1 cellular context compared by ENCODE assay signal in the genomic region with DNA sequence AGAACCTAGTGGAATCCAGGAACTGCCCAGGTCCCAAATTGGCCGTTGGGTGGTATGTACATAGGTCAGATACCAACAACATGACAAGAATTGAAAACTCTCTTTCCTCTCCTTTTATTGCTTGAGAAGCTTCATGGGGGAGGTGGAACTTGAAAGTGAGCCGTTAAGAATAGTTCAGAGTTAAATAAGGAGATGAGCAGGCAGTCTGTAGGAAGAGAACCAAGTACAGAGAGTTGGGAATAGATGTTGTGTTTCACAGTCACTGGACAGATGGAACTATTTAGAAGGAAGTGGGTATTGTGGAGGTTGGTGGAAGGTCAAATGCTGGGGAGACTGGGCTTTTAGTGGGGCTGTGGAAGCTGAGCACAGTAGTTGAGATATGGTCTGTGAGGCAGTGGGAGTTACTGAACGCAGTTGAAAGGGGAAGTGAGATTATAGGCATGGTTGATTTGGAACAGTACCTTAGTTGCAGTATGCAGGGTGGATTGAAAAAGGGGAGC.
TF ChIP-seq lines count a peak whose summit lies in the region.

No MANE protein-coding gene starts in this region.

TF ChIP-seq in GM23338, 12 proteins besides CTCF, POLR2A, EP300 and RAD21 (continued from another document):
- TF ChIP-seq, protein P1, sequence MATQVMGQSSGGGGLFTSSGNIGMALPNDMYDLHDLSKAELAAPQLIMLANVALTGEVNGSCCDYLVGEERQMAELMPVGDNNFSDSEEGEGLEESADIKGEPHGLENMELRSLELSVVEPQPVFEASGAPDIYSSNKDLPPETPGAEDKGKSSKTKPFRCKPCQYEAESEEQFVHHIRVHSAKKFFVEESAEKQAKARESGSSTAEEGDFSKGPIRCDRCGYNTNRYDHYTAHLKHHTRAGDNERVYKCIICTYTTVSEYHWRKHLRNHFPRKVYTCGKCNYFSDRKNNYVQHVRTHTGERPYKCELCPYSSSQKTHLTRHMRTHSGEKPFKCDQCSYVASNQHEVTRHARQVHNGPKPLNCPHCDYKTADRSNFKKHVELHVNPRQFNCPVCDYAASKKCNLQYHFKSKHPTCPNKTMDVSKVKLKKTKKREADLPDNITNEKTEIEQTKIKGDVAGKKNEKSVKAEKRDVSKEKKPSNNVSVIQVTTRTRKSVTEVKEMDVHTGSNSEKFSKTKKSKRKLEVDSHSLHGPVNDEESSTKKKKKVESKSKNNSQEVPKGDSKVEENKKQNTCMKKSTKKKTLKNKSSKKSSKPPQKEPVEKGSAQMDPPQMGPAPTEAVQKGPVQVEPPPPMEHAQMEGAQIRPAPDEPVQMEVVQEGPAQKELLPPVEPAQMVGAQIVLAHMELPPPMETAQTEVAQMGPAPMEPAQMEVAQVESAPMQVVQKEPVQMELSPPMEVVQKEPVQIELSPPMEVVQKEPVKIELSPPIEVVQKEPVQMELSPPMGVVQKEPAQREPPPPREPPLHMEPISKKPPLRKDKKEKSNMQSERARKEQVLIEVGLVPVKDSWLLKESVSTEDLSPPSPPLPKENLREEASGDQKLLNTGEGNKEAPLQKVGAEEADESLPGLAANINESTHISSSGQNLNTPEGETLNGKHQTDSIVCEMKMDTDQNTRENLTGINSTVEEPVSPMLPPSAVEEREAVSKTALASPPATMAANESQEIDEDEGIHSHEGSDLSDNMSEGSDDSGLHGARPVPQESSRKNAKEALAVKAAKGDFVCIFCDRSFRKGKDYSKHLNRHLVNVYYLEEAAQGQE (IDR thresholded peaks at IDR 0.05; ENCODE audit: unreplicated experiment) = no peak
- no peak for TF ChIP-seq EZH2 (IDR thresholded peaks at IDR 0.05; ENCODE audit: low read depth, unreplicated experiment)
- TF ChIP-seq, protein P2, sequence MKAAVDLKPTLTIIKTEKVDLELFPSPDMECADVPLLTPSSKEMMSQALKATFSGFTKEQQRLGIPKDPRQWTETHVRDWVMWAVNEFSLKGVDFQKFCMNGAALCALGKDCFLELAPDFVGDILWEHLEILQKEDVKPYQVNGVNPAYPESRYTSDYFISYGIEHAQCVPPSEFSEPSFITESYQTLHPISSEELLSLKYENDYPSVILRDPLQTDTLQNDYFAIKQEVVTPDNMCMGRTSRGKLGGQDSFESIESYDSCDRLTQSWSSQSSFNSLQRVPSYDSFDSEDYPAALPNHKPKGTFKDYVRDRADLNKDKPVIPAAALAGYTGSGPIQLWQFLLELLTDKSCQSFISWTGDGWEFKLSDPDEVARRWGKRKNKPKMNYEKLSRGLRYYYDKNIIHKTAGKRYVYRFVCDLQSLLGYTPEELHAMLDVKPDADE (IDR thresholded peaks at IDR 0.05) = no peak
- no peak for TF ChIP-seq ZNF331 (CRISPR knock-in tag; IDR thresholded peaks at IDR 0.05; ENCODE audit: low read depth)
- no peak for TF ChIP-seq ZNF114 (CRISPR knock-in tag; IDR thresholded peaks at IDR 0.05)
- no peak for TF ChIP-seq NANOG (IDR thresholded peaks at IDR 0.05; ENCODE audit: borderline replicate concordance)
- no peak for TF ChIP-seq EZH2phosphoT487 (IDR thresholded peaks at IDR 0.05; ENCODE audit: unreplicated experiment)
- no peak for TF ChIP-seq POLR2AphosphoS5 (IDR thresholded peaks at IDR 0.05; ENCODE audit: low read depth)
